Comparison of ENCODE assay signal across 8 cellular contexts in the genomic region with DNA sequence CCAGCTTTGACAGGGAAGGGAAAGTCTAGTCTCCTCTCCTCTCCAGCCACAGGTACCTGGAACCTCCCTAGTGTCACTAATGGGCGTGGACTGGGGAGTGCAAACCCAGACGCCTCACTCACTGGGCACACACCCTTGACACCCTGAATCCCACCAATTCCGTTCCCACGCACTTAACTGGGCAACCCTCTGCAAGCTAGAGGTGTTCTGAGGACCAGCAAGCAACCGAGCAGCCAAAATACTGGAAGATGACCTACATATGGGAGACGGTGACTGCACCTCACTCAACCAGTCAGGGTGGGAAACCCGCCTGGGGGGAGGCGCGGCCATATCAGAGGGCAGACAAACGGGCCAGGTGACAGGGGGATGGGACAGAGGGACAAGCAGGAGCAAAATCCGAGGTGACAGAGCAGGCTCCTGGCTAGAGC. TPM values are rescaled to one million over a fixed set of nuclear protein-coding genes. Genes with fewer than 3 reads are reported as not detected.
DNase-seq lines count a peak whose midpoint lies in the region; ATAC-seq, FAIRE-seq and TF ChIP-seq lines count a peak whose summit lies in the region.

No MANE protein-coding gene starts in this region.

- H3K9me3 ChIP-seq in BE2C: no peaks in the 10 kb centered on the region
- no peaks in the 10 kb centered on the region for H3K9me3 ChIP-seq in NT2/D1 (ENCODE audit: insufficient read depth, low read length)
- no peaks in the 10 kb centered on the region for H3K9me3 ChIP-seq in muscle layer of duodenum (ENCODE audit: control insufficient read depth in 1 of 2, low read length in 2 of 2)

- DNase-seq in BE2C (no peak), NT2/D1 (ENCODE audit: low read depth, low spot score) (no peak), NCI-H524 treated with DMSO at 0.1 percent for 48 hours (lab: John Stamatoyannopoulos, UW) (no peak), H54 (ENCODE audit: insufficient read length, low spot score) (no peak), D341Med (ENCODE audit: low spot score) (no peak)
- peak; percentile 56 for DNase-seq in central memory CD4-positive, alpha-beta T cell

- ATAC-seq in GM21515 (IDR thresholded peaks at IDR 0.05; ENCODE audit: unreplicated experiment): no peak

- H3K4me1 ChIP-seq in BE2C: no peaks in the 10 kb centered on the region
- peaks cover 21% of the 10 kb centered on the region for H3K4me1 ChIP-seq in NT2/D1 (ENCODE audit: insufficient read depth, insufficient read length)
- peaks cover 10 to 38% of the 10 kb centered on the region in 2 donors for H3K4me1 ChIP-seq in muscle layer of duodenum (ENCODE audit: control insufficient read depth in 1 of 2, insufficient read depth in 2 of 2, low read length in 2 of 2)

- no peaks in the 10 kb centered on the region for H3K27me3 ChIP-seq in BE2C
- H3K27me3 ChIP-seq in NT2/D1 (ENCODE audit: insufficient read depth, insufficient read length): no peaks in the 10 kb centered on the region
- no peaks in the 10 kb centered on the region for H3K27me3 ChIP-seq in muscle layer of duodenum (ENCODE audit: low read depth, low read length)

- no peaks in the 10 kb centered on the region; the same call in 1 of the 2 replicates for H3K36me3 ChIP-seq in BE2C
- peaks cover 23% of the 10 kb centered on the region for H3K36me3 ChIP-seq in NT2/D1 (ENCODE audit: insufficient read depth, insufficient read length, low read length)
- H3K36me3 ChIP-seq in muscle layer of duodenum (ENCODE audit: control insufficient read depth in 1 of 2, insufficient read depth in 2 of 2, low read length in 2 of 2): peaks cover 0 to 7% of the 10 kb centered on the region in 2 donors

- no peak for TF ChIP-seq CTCF in BE2C (IDR thresholded peaks at IDR 0.05; ENCODE audit: low read depth, low read length)

- no peak for FAIRE-seq in H54 (lab: Jason Lieb, UNC)

- H3K27ac ChIP-seq in muscle layer of duodenum (ENCODE audit: low read length): peak overlapping the region; percentile 63

- peak overlapping the region; percentile 99 for H3K9ac ChIP-seq in NT2/D1 (ENCODE audit: insufficient read length, low read depth)

- H3K4me3 ChIP-seq in BE2C (ENCODE audit: low read depth, low read length): peak overlapping the region; percentile 89
- H3K4me3 ChIP-seq in NT2/D1 (ENCODE audit: insufficient read length, low read depth): peak overlapping the region; percentile 97
- peak overlapping the region; percentile 89 to 94 for H3K4me3 ChIP-seq in muscle layer of duodenum (ENCODE audit: low read depth in 1 of 2, low read length in 2 of 2)

- TF ChIP-seq POLR2A in H54 (IDR thresholded peaks at IDR 0.05; ENCODE audit: low read depth, low read length): no peak

RNA-seq across cellular contexts. Expression of gene ABHD17A, which starts 1.0 kb away (rescaled TPM):
- 324 TPM for polyA plus RNA-seq in BE2C (2012; ENCODE audit: insufficient read depth, insufficient read length, low read depth)

RNA-seq across cellular contexts. Expression of gene ADAT3, which starts 20.9 kb away (rescaled TPM):
- polyA plus RNA-seq in BE2C (2012; ENCODE audit: insufficient read depth, insufficient read length, low read depth): 51.0 TPM

RNA-seq across cellular contexts. Expression of gene SCAMP4, which starts 20.9 kb away (rescaled TPM):
- polyA plus RNA-seq in BE2C (2012; ENCODE audit: insufficient read depth, insufficient read length, low read depth): 23.2 TPM

RNA-seq across cellular contexts. Expression of gene KLF16, which starts 20.9 kb away (rescaled TPM):
- 112 TPM for polyA plus RNA-seq in BE2C (2012; ENCODE audit: insufficient read depth, insufficient read length, low read depth)

RNA-seq across cellular contexts. Expression of gene REXO1, which starts 36.0 kb away (rescaled TPM):
- 165 TPM for polyA plus RNA-seq in BE2C (2012; ENCODE audit: insufficient read depth, insufficient read length, low read depth)
